In genomic region chr20:57396638-57397003, GRCh38 we compare ENCODE assay signal across 15 cellular contexts. TPM values are rescaled to one million over a fixed set of nuclear protein-coding genes. Genes with fewer than 3 reads are reported as not detected.
DNase-seq lines count a peak whose midpoint lies in the region; ATAC-seq, FAIRE-seq and TF ChIP-seq lines count a peak whose summit lies in the region.
"Had no signal": no experiment of that assay in that cellular context is flagged by ENCODE, and none has a peak within 500 bp of the region (broad histone marks: within the 10 kb centered on the region; RNA-seq: fewer than 3 reads in every experiment).

No MANE protein-coding gene starts in this region.

- ATAC-seq in gastrocnemius medialis, result no peak
- ATAC-seq: GM23338, left colon had no signal

- TF ChIP-seq POLR2A in GM12892 (IDR thresholded peaks at IDR 0.05; ENCODE audit: low read depth, low read length), result no peak
- TF ChIP-seq POLR2A in esophagus muscularis mucosa (IDR thresholded peaks at IDR 0.05; ENCODE audit: low read depth), result no peak
- no peak for TF ChIP-seq POLR2A in gastrocnemius medialis (IDR thresholded peaks at IDR 0.05)

- H3K9ac ChIP-seq in SU-DHL-6 (ENCODE audit: low read length), result peak overlapping the region; percentile 52

- peaks cover 7% of the 10 kb centered on the region; the same call in 1 of the 2 replicates for H4K20me1 ChIP-seq in SU-DHL-6 (ENCODE audit: low read depth, low read length)

- H3K9me2 ChIP-seq in SU-DHL-6 (replicated peaks; ENCODE audit: insufficient read depth, low read length), result no peaks in the 10 kb centered on the region

- intact Hi-C loops in esophagus muscularis mucosa (cut with DNase I), result no loop called here
- intact Hi-C loops in gastrocnemius medialis (cut with DNase I; ENCODE audit: low total_unique reads), result loop anchor here (1.0 to 10.0 kb wide), 2 partner anchors 314 to 1498 kb away; partner anchors contain the start of gene PMEPA1

- H3K4me1 ChIP-seq in esophagus muscularis mucosa, result peaks cover 94 to 97% (median 97%) of the 10 kb centered on the region in 4 donors
- H3K4me1 ChIP-seq in gastrocnemius medialis, result peaks cover 90 to 91% of the 10 kb centered on the region in 2 donors

- no peak overlapping the region for H2AFZ ChIP-seq in SU-DHL-6 (ENCODE audit: low read depth, low read length, severe bottlenecking)
- H2AFZ ChIP-seq: GM23338 had no signal

- peak overlapping the region; percentile 69 for H3K4me2 ChIP-seq in SU-DHL-6 (ENCODE audit: low read depth, low read length, poor library complexity, severe bottlenecking)
- H3K4me2 ChIP-seq: GM23338 had no signal

- no peak for TF ChIP-seq CTCF in SU-DHL-6 (IDR thresholded peaks at IDR 0.05; ENCODE audit: insufficient read depth, low read length, poor library complexity, severe bottlenecking)
- TF ChIP-seq CTCF in esophagus muscularis mucosa (IDR thresholded peaks at IDR 0.05), result no peak
- TF ChIP-seq CTCF in gastrocnemius medialis (IDR thresholded peaks at IDR 0.05 in 4 of 5, conservative IDR thresholded peaks at IDR 0.05 in 1 of 5), result no peak

- peak; percentile 42 for FAIRE-seq in GM12892 (lab: Jason Lieb, UNC)

- H3K4me3 ChIP-seq in SU-DHL-6 (ENCODE audit: insufficient read depth, low read length, poor library complexity, severe bottlenecking), result no peak overlapping the region
- peak overlapping the region in 2 of 4 donors; percentile 84 to 90 for H3K4me3 ChIP-seq in esophagus muscularis mucosa
- peak overlapping the region in 2 of 4 donors; percentile 74 to 82 for H3K4me3 ChIP-seq in gastrocnemius medialis
- H3K4me3 ChIP-seq: GM23338 had no signal

- H3K27me3 ChIP-seq in SU-DHL-6 (ENCODE audit: low read length) (no peaks in the 10 kb centered on the region), esophagus muscularis mucosa (no peaks in the 10 kb centered on the region), gastrocnemius medialis (no peaks in the 10 kb centered on the region)

- peaks cover 38% of the 10 kb centered on the region for H3F3A ChIP-seq in SU-DHL-6 (ENCODE audit: insufficient read depth)

- H3K36me3 ChIP-seq in SU-DHL-6 (ENCODE audit: low read length) (peaks cover 19% of the 10 kb centered on the region; the same call in 1 of the 2 replicates), esophagus muscularis mucosa (peaks cover 11 to 53% (median 34%) of the 10 kb centered on the region in 4 donors), gastrocnemius medialis (peaks cover 0 to 11% of the 10 kb centered on the region in 2 donors)

- no peak for DNase-seq in GM12892 (ENCODE audit: insufficient read length)
- no peak for DNase-seq in esophagus muscularis mucosa (ENCODE audit: extremely low spot score)
- DNase-seq in gastrocnemius medialis, result peak in 1 of 2 donors; percentile 18
- no peak for DNase-seq in DMS 273 (lab: John Stamatoyannopoulos, UW; ENCODE audit: unreplicated experiment)
- no peak for DNase-seq in NK-92 (lab: John Stamatoyannopoulos, UW; ENCODE audit: unreplicated experiment)
- DNase-seq in HCEC 1CT, result no peak
- DNase-seq: activated gamma-delta T cell treated with Interleukin-2 at 50 U/mL for 16 hours, Caco-2, left colon, NCI-H526 treated with DMSO at 0.1 percent for 48 hours, occipital lobe, SHP77 treated with DMSO at 0.1 percent for 48 hours had no signal

- TF ChIP-seq EP300 in esophagus muscularis mucosa (IDR thresholded peaks at IDR 0.05), result no peak

- in situ Hi-C loops in gastrocnemius medialis (cut with MboI; ENCODE audit: low sequenced_read_pairs in 4 of 4), result loop anchor here in 3 of 4 donors (5.0 to 25.0 kb wide), 3 partner anchors 41 to 816 kb away; partner anchors contain the start of gene PMEPA1 (in 1 of the 3)

- H3K9me3 ChIP-seq in SU-DHL-6 (ENCODE audit: insufficient read depth, low read length) (no peaks in the 10 kb centered on the region), esophagus muscularis mucosa (no peaks in the 10 kb centered on the region), gastrocnemius medialis (no peaks in the 10 kb centered on the region)
- H3K9me3 ChIP-seq: Caco-2 had no signal

- WGBS in esophagus muscularis mucosa, result 71% methylated on average over 2 of the region's 6 CpGs

- H3K27ac ChIP-seq in SU-DHL-6 (ENCODE audit: low read depth, low read length) (peak overlapping the region; percentile 97), esophagus muscularis mucosa (replicated peaks in 1 of 4) (peak overlapping the region; percentile 93 to 95 (median 94)), gastrocnemius medialis (peak overlapping the region; percentile 96 to 99 (median 98))
- H3K27ac ChIP-seq: VCaP had no signal

- H3K79me2 ChIP-seq in SU-DHL-6 (ENCODE audit: insufficient read depth, low read length), result peaks cover 86% of the 10 kb centered on the region

RNA-seq across cellular contexts. Expression of gene RBM38, which starts 5.4 kb away (rescaled TPM):
- 24.2 TPM for polyA plus RNA-seq in GM12892 (2012; ENCODE audit: missing spikeins)
- total RNA-seq in esophagus muscularis mucosa (100 to 1,000 TPM in 2 of 4 donors, 10 to 100 TPM in 2; 67.6 to 203 (median 139) TPM), gastrocnemius medialis (100 to 1,000 TPM in 3 of 4 donors, 10 to 100 TPM in 1; 56.7 to 229 (median 177) TPM)

RNA-seq across cellular contexts. Expression of gene RAE1, which starts 45.6 kb away (rescaled TPM):
- polyA plus RNA-seq in GM12892 (2012; ENCODE audit: missing spikeins), result 27.5 TPM
- 10 to 100 TPM; 15.0 to 24.1 (median 21.5) TPM for total RNA-seq in esophagus muscularis mucosa
- total RNA-seq in gastrocnemius medialis, result 10 to 100 TPM; 15.8 to 35.8 (median 20.6) TPM
